Comparison of ENCODE assay signal across 19 cellular contexts in genomic region chrX:111181883-111182400, GRCh38.
DNase-seq lines count a peak whose midpoint lies in the region; ATAC-seq and TF ChIP-seq lines count a peak whose summit lies in the region.
"Had no signal": no experiment of that assay in that cellular context is flagged by ENCODE, and none has a peak within 500 bp of the region (broad histone marks: within the 10 kb centered on the region; RNA-seq: fewer than 3 reads in every experiment).

No MANE protein-coding gene starts in this region.

- TF ChIP-seq CTCF in brain (conservative IDR thresholded peaks at IDR 0.05), result no peak

- peaks cover 0 to 11% (median 7%) of the 10 kb centered on the region in 5 experiments for H3K9me3 Mint-ChIP-seq in brain
- H3K9me3 Mint-ChIP-seq: CD8-positive, alpha-beta memory T cell had no signal

- H3K27me3 Mint-ChIP-seq in brain, result no peaks in the 10 kb centered on the region

- DNase-seq in D341Med (ENCODE audit: low spot score) (peak; percentile 11), NCI-H1092 treated with DMSO at 0.1 percent for 48 hours (lab: John Stamatoyannopoulos, UW) (peak; percentile 96), NCI-H2171 treated with DMSO at 0.1 percent for 48 hours (lab: John Stamatoyannopoulos, UW) (peak; percentile 59), activated T-cell treated with anti-CD3 and anti-CD28 coated beads for 4 hours (no peak)
- DNase-seq in activated CD4-positive, alpha-beta T cell treated with anti-CD3 and anti-CD28 coated beads for 4 hours, result no peak
- DNase-seq: activated CD4-positive, CD25-positive, alpha-beta regulatory T cell; amniotic stem cell; CD8-positive, alpha-beta memory T cell; cerebellar nuclear complex; left colon; nucleus accumbens; stimulated activated CD4-positive, alpha-beta T cell treated with anti-CD3 and anti-CD28 coated beads, Interleukin-1b, Interleukin-23, amount 100 ng/mL, for 48 hours; T-helper 2 cell had no signal

- ATAC-seq in GM19397 (IDR thresholded peaks at IDR 0.05; ENCODE audit: unreplicated experiment), result no peak
- ATAC-seq in GM18909 (IDR thresholded peaks at IDR 0.05; ENCODE audit: poor library complexity, unreplicated experiment), result no peak
- ATAC-seq: HepG2, left colon, Right ventricle myocardium inferior, sciatic nerve had no signal

- peaks cover 60% of the 10 kb centered on the region for H3K4me1 Mint-ChIP-seq in brain
- H3K4me1 Mint-ChIP-seq: CD8-positive, alpha-beta memory T cell had no signal

- H3K36me3 Mint-ChIP-seq in brain, result peaks cover 53% of the 10 kb centered on the region
- H3K36me3 Mint-ChIP-seq: CD8-positive, alpha-beta memory T cell had no signal

- H3K27ac Mint-ChIP-seq in brain, result peak overlapping the region; percentile 31 to 95 (median 93)
- H3K27ac Mint-ChIP-seq: CD8-positive, alpha-beta memory T cell had no signal

- peak overlapping the region in 3 of 5 experiments; percentile 8 to 32 (median 12) for H3K4me3 Mint-ChIP-seq in brain
- H3K4me3 Mint-ChIP-seq: CD8-positive, alpha-beta memory T cell had no signal

Comparison
In these comparisons a context has a peak if more than half of its experiments do, and no peak if none do; other contexts are left out.
1. DNase-seq: peak in D341Med (single experiment), NCI-H1092 treated with DMSO at 0.1 percent for 48 hours (single experiment) and NCI-H2171 treated with DMSO at 0.1 percent for 48 hours (single experiment); none in activated CD4-positive, alpha-beta T cell treated with anti-CD3 and anti-CD28 coated beads for 4 hours (0 of 2) and activated T-cell treated with anti-CD3 and anti-CD28 coated beads for 4 hours (single experiment).